ENCODE assay signal across 8 cellular contexts in the genomic region with DNA sequence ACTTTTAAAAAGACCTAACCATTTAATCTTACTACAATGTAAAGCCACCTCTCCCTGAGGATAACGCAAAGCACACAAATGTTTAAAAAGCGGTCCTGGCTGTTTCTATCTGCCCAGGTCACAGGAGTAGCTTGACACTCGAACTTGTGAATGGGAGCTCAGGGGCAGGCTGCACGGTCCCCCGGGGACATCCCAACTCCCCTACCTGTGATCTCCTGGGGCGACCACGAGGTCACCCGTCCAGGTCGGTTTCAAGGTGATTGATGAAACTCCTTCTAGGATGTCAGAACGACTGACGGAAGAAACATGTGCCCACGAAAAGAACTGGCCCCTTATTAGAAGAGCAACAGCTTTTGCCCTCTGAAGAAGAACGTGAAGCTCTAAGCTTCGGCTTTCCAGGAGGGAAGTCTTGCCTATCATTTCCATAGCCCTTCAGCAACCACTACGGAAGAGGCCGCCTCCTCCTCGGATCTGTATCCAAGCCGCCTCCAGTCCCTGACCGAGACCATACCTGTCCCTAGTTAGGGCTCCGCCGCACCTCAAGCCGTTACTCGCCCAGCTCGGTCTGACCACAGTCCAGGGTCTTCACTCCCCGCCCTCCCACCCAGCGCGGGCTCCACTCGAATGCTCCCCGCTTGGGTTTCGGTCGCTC. TPM values are rescaled to one million over a fixed set of nuclear protein-coding genes. Genes with fewer than 3 reads are reported as not detected.
A peak's percentile ranks its signal among the peaks of the same experiment; 100 is the strongest.
DNase-seq lines count a peak whose midpoint lies in the region; ATAC-seq and TF ChIP-seq lines count a peak whose summit lies in the region.

No MANE protein-coding gene starts in this region.

- 0 to 1% (median 1%) methylated on average over 28 to 31 of the region's 31 CpGs for WGBS in psoas muscle, 3 donors

- ATAC-seq in GM18907 (IDR thresholded peaks at IDR 0.05; ENCODE audit: unreplicated experiment) (peak; percentile 6), foreskin keratinocyte (no peak), psoas muscle (peak in 3 of 4 donors; percentile 16 to 42 (median 19)), HG03378 (IDR thresholded peaks at IDR 0.05; ENCODE audit: unreplicated experiment) (no peak), GM18909 (IDR thresholded peaks at IDR 0.05; ENCODE audit: poor library complexity, unreplicated experiment) (no peak), HG03139 (IDR thresholded peaks at IDR 0.05; ENCODE audit: unreplicated experiment) (no peak)

- H3K4me3 ChIP-seq in psoas muscle = peak overlapping the region; percentile 83

- H3K27ac ChIP-seq in foreskin keratinocyte (peak overlapping the region; percentile 84), psoas muscle (peak overlapping the region; percentile 95)

- DNase-seq in KG1 (lab: John Stamatoyannopoulos, UW) (peak; percentile 2), foreskin keratinocyte (no peak), psoas muscle (no peak)
- DNase-seq in activated T-cell treated with anti-CD3 and anti-CD28 coated beads, Interleukin-2, amount 50 U/mL, for 48 hours = peak; percentile 41 to 47

- no peaks in the 10 kb centered on the region for H3K27me3 ChIP-seq in foreskin keratinocyte
- no peaks in the 10 kb centered on the region for H3K27me3 ChIP-seq in psoas muscle (ENCODE audit: insufficient read depth in 3 of 3, low read length in 2 of 3)

- no peaks in the 10 kb centered on the region for H3K9me3 ChIP-seq in psoas muscle

- TF ChIP-seq CTCF in foreskin keratinocyte (conservative IDR thresholded peaks at IDR 0.05) = no peak
- TF ChIP-seq CTCF in psoas muscle (IDR thresholded peaks at IDR 0.05) = no peak

- H3K36me3 ChIP-seq in psoas muscle (ENCODE audit: insufficient read depth in 1 of 2, low read depth in 1 of 2) = peaks cover 3 to 40% of the 10 kb centered on the region in 2 donors

- intact Hi-C loops in psoas muscle (cut with DNase I) = loop anchor here in 1 of 2 donors (10.0 kb wide), 1 partner anchor 730 kb away; no protein-coding TSS in a partner anchor

- peaks cover 4% of the 10 kb centered on the region for H3K4me1 ChIP-seq in foreskin keratinocyte
- H3K4me1 ChIP-seq in psoas muscle = peaks cover 23% of the 10 kb centered on the region

RNA-seq across cellular contexts. Expression of a gene that starts 0.4 kb away (rescaled TPM):
- total RNA-seq in foreskin keratinocyte = 197 and 213 TPM in 2 replicates
- polyA plus RNA-seq in foreskin keratinocyte = 183 and 230 TPM in 2 replicates
- 100 to 1,000 TPM; 241 to 585 (median 322) TPM for total RNA-seq in psoas muscle
- polyA plus RNA-seq in psoas muscle = 100 to 1,000 TPM; 331 to 646 (median 420) TPM

Comparison
In these comparisons a context has a peak if more than half of its experiments do, and no peak if none do; other contexts are left out.
1. ATAC-seq: peak in GM18907 (single experiment) and psoas muscle (3 of 4); none in foreskin keratinocyte (single experiment), HG03378 (single experiment), GM18909 (single experiment) and HG03139 (single experiment).
2. DNase-seq: peak in KG1 (single experiment) and activated T-cell treated with anti-CD3 and anti-CD28 coated beads, Interleukin-2, amount 50 U/mL, for 48 hours (2 of 2); none in foreskin keratinocyte (0 of 2) and psoas muscle (0 of 2).